17 cellular contexts compared by ENCODE assay signal in the genomic region with DNA sequence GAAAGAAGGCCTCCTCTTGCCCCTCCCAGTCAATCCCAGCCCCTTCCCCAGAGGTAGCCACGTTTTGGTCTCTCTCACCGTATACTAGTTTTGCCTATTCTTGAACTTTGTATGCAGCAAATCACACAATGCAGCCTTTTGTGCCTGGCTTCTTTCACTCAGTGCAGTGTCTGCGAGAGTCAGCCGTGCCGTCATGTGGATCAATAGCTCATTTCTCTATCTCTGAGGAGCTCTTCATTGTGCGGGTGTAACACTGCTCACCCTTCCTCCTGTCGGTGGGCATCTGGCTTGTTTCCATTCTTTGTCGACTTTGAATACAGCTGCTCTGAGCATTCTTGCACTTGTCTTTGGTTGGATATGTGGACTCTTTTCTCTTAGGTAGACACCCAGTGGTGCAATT.
DNase-seq lines count a peak whose midpoint lies in the region; ATAC-seq and TF ChIP-seq lines count a peak whose summit lies in the region.
"Had no signal": no experiment of that assay in that cellular context is flagged by ENCODE, and none has a peak within 500 bp of the region (broad histone marks: within the 10 kb centered on the region; RNA-seq: fewer than 3 reads in every experiment).

No MANE protein-coding gene starts in this region.

- peaks cover 27% of the 10 kb centered on the region for H3K27me3 ChIP-seq in lower lobe of right lung (ENCODE audit: low read depth)

- DNase-seq in COLO829 (ENCODE audit: low spot score) (peak; percentile 73), NCI-H526 treated with DMSO at 0.1 percent for 48 hours (lab: John Stamatoyannopoulos, UW) (peak; percentile 5), lower lobe of right lung (peak; percentile 10), putamen (ENCODE audit: low spot score) (peak; percentile 16), GM19240 (ENCODE audit: insufficient read length, low spot score) (no peak)
- DNase-seq: CD8-positive, alpha-beta memory T cell; DMS79 treated with DMSO at 0.1 percent for 48 hours; NCI-H1092; NCI-H146; NCI-H2081 treated with DMSO at 0.1 percent for 48 hours; NCI-H226; NCI-H524 treated with DMSO at 0.1 percent for 48 hours; NK-92 treated with Interleukin-12 subunit alpha and Interleukin-12 subunit beta, amount 100 ng/mL, for 24 hours; SHP77 treated with DMSO at 0.1 percent for 48 hours had no signal

- ATAC-seq in lower lobe of right lung = no peak
- ATAC-seq in GM19328 (IDR thresholded peaks at IDR 0.05; ENCODE audit: unreplicated experiment) = no peak
- ATAC-seq in GM21528 (IDR thresholded peaks at IDR 0.05; ENCODE audit: low FRiP score, unreplicated experiment) = no peak
- ATAC-seq: GM23338 had no signal

- no peaks in the 10 kb centered on the region for H3K36me3 ChIP-seq in lower lobe of right lung

- no peak overlapping the region for H3K4me3 ChIP-seq in lower lobe of right lung
- H3K4me3 ChIP-seq: GM23338 had no signal

- TF ChIP-seq CTCF in lower lobe of right lung (IDR thresholded peaks at IDR 0.05) = no peak

- no peaks in the 10 kb centered on the region for H3K9me3 ChIP-seq in lower lobe of right lung

- no peaks in the 10 kb centered on the region for H3K4me1 ChIP-seq in lower lobe of right lung

- no peak overlapping the region for H3K27ac ChIP-seq in lower lobe of right lung

- intact Hi-C loops in lower lobe of right lung (cut with DNase I) = no loop called here
